30 cellular contexts compared by ENCODE assay signal in genomic region chrX:4382273-4382672, GRCh38.
"Had no signal": no experiment of that assay in that cellular context is flagged by ENCODE, and none has a peak within 500 bp of the region (broad histone marks: within the 10 kb centered on the region; RNA-seq: fewer than 3 reads in every experiment).

No MANE protein-coding gene starts in this region.

- ATAC-seq: activated CD4-positive, alpha-beta T cell treated with anti-CD3 and anti-CD28 coated beads for 36 hours; activated CD8-positive, alpha-beta memory T cell treated with anti-CD3 and anti-CD28 coated beads, Interleukin-2, amount 10 ng/mL, durations not matched to agents 7 days and 5 days; activated CD8-positive, alpha-beta T cell treated with anti-CD3 and anti-CD28 coated beads, Interleukin-2, amount 10 ng/mL, durations not matched to agents 7 days and 5 days; activated naive CD8-positive, alpha-beta T cell treated with anti-CD3 and anti-CD28 coated beads, Interleukin-2, amount 50 U/mL, for 24 hours; foreskin keratinocyte; heart right ventricle; left lung; lower lobe of right lung; mucosa of descending colon; natural killer cell treated with Interleukin-12 subunit alpha and Interleukin-12 subunit beta and Interleukin-15 and Interleukin-18, amount 100 ng/mL, for 72 hours; sciatic nerve; stimulated activated effector memory CD8-positive, alpha-beta T cell treated with anti-CD3 and anti-CD28 coated beads, Interleukin-12 subunit alpha, Interleukin-12 subunit beta, amount 100 ng/mL, for 72 hours; T-cell had no signal

- H3K27me3 ChIP-seq: esophagus muscularis mucosa, foreskin keratinocyte, heart right ventricle, left lung, upper lobe of left lung had no signal

- H3K9me3 Mint-ChIP-seq: activated naive CD4-positive, alpha-beta T cell treated with anti-CD3 and anti-CD28 coated beads, Interleukin-2, amount 50 U/mL, for 24 hours; activated naive CD8-positive, alpha-beta T cell treated with anti-CD3 and anti-CD28 coated beads, Interleukin-2, amount 50 U/mL, for 24 hours had no signal

- H3K27me3 Mint-ChIP-seq: activated CD4-positive, alpha-beta T cell treated with anti-CD3 and anti-CD28 coated beads for 36 hours; activated CD8-positive, alpha-beta memory T cell treated with anti-CD3 and anti-CD28 coated beads, Interleukin-2, amount 10 ng/mL, durations not matched to agents 7 days and 5 days; activated naive CD4-positive, alpha-beta T cell treated with anti-CD3 and anti-CD28 coated beads, Interleukin-2, amount 50 U/mL, for 24 hours; activated naive CD8-positive, alpha-beta T cell treated with anti-CD3 and anti-CD28 coated beads, Interleukin-2, amount 50 U/mL, for 24 hours; natural killer cell treated with Interleukin-12 subunit alpha and Interleukin-12 subunit beta and Interleukin-15 and Interleukin-18, amount 100 ng/mL, for 72 hours; progenitor cell of endocrine pancreas; stimulated activated naive CD8-positive, alpha-beta T cell treated with anti-CD3 and anti-CD28 coated beads, Interleukin-15, Interleukin-2, amounts not matched to agents 100 ng/mL and 50 ng/mL, for 24 hours; T-cell had no signal

- H3K36me3 Mint-ChIP-seq: activated CD8-positive, alpha-beta memory T cell treated with anti-CD3 and anti-CD28 coated beads, Interleukin-2, amount 10 ng/mL, durations not matched to agents 7 days and 5 days; activated naive CD4-positive, alpha-beta T cell treated with anti-CD3 and anti-CD28 coated beads, Interleukin-2, amount 50 U/mL, for 24 hours; natural killer cell treated with Interleukin-12 subunit alpha and Interleukin-12 subunit beta and Interleukin-15 and Interleukin-18, amount 100 ng/mL, for 72 hours; stimulated activated effector memory CD8-positive, alpha-beta T cell treated with anti-CD3 and anti-CD28 coated beads, Interleukin-12 subunit alpha, Interleukin-12 subunit beta, amount 100 ng/mL, for 72 hours; T-cell had no signal

- H3K27ac Mint-ChIP-seq: activated CD4-positive, alpha-beta T cell treated with anti-CD3 and anti-CD28 coated beads for 36 hours; activated CD8-positive, alpha-beta memory T cell treated with anti-CD3 and anti-CD28 coated beads, Interleukin-2, amount 10 ng/mL, durations not matched to agents 7 days and 5 days; activated CD8-positive, alpha-beta T cell treated with anti-CD3 and anti-CD28 coated beads, Interleukin-2, amount 10 ng/mL, durations not matched to agents 7 days and 5 days; activated naive CD4-positive, alpha-beta T cell treated with anti-CD3 and anti-CD28 coated beads, Interleukin-2, amount 50 U/mL, for 24 hours; activated naive CD8-positive, alpha-beta T cell treated with anti-CD3 and anti-CD28 coated beads, Interleukin-2, amount 50 U/mL, for 24 hours; activated T-helper 2 cell treated with anti-CD3 and anti-CD28 coated beads, Interferon-gamma antibody, Interleukin-2, Interleukin-4, amounts not matched to agents 10 μg/mL and 5 μg/mL and 100 μg/mL, durations not matched to agents 14 hours and 24 hours and 36 hours; natural killer cell treated with Interleukin-12 subunit alpha and Interleukin-12 subunit beta and Interleukin-15 and Interleukin-18, amount 100 ng/mL, for 72 hours; progenitor cell of endocrine pancreas; stimulated activated effector memory CD8-positive, alpha-beta T cell treated with anti-CD3 and anti-CD28 coated beads, Interleukin-12 subunit alpha, Interleukin-12 subunit beta, amount 100 ng/mL, for 72 hours; stimulated activated naive CD8-positive, alpha-beta T cell treated with anti-CD3 and anti-CD28 coated beads, Interleukin-15, Interleukin-2, amounts not matched to agents 100 ng/mL and 50 ng/mL, for 24 hours; T-cell; T-helper 2 cell treated with Interferon-gamma antibody and Interleukin-4, amounts not matched to agents 5 μg/mL and 100 μg/mL, for 36 hours had no signal

- H3K27ac ChIP-seq: esophagus muscularis mucosa, foreskin keratinocyte, heart right ventricle, left lung, lower lobe of right lung, skin epidermis, upper lobe of left lung had no signal

- H3K4me3 ChIP-seq: esophagus muscularis mucosa, heart right ventricle, left lung, lower lobe of right lung, mucosa of descending colon, skin epidermis, upper lobe of left lung had no signal

- H3K4me1 ChIP-seq: esophagus muscularis mucosa, heart right ventricle, left lung, lower lobe of right lung, upper lobe of left lung had no signal

- DNase-seq: activated CD4-positive, alpha-beta T cell treated with anti-CD3 and anti-CD28 coated beads for 36 hours; activated CD4-positive, CD25-positive, alpha-beta regulatory T cell; activated CD8-positive, alpha-beta memory T cell treated with anti-CD3 and anti-CD28 coated beads, Interleukin-2, amount 10 ng/mL, durations not matched to agents 7 days and 5 days; activated CD8-positive, alpha-beta T cell treated with anti-CD3 and anti-CD28 coated beads, Interleukin-2, amount 10 ng/mL, durations not matched to agents 7 days and 5 days; activated naive CD8-positive, alpha-beta T cell treated with anti-CD3 and anti-CD28 coated beads, Interleukin-2, amount 50 U/mL, for 24 hours; activated T-cell treated with anti-CD3 and anti-CD28 coated beads, Interleukin-2, amount 50 U/mL, for 48 hours; amygdala; cortex of kidney; foreskin keratinocyte; heart right ventricle; left lung; lower lobe of right lung; mesenchymal stem cell; mucosa of descending colon; retina; stimulated activated CD4-positive, alpha-beta T cell treated with anti-CD3 and anti-CD28 coated beads, Interleukin-12 subunit alpha, Interleukin-12 subunit beta, amount 100 ng/mL, for 4 hours; stimulated activated CD4-positive, alpha-beta T cell treated with anti-CD3 and anti-CD28 coated beads, Interleukin-4, amount 100 ng/mL, for 1 hour; substantia nigra; T-cell; upper lobe of left lung had no signal

- H3K4me3 Mint-ChIP-seq: activated CD4-positive, alpha-beta T cell treated with anti-CD3 and anti-CD28 coated beads for 36 hours; activated CD8-positive, alpha-beta memory T cell treated with anti-CD3 and anti-CD28 coated beads, Interleukin-2, amount 10 ng/mL, durations not matched to agents 7 days and 5 days; activated CD8-positive, alpha-beta T cell treated with anti-CD3 and anti-CD28 coated beads, Interleukin-2, amount 10 ng/mL, durations not matched to agents 7 days and 5 days; activated naive CD4-positive, alpha-beta T cell treated with anti-CD3 and anti-CD28 coated beads, Interleukin-2, amount 50 U/mL, for 24 hours; activated naive CD8-positive, alpha-beta T cell treated with anti-CD3 and anti-CD28 coated beads, Interleukin-2, amount 50 U/mL, for 24 hours; natural killer cell treated with Interleukin-12 subunit alpha and Interleukin-12 subunit beta and Interleukin-15 and Interleukin-18, amount 100 ng/mL, for 72 hours; stimulated activated effector memory CD8-positive, alpha-beta T cell treated with anti-CD3 and anti-CD28 coated beads, Interleukin-12 subunit alpha, Interleukin-12 subunit beta, amount 100 ng/mL, for 72 hours; stimulated activated naive CD8-positive, alpha-beta T cell treated with anti-CD3 and anti-CD28 coated beads, Interleukin-15, Interleukin-2, amounts not matched to agents 100 ng/mL and 50 ng/mL, for 24 hours; T-cell; T-helper 2 cell treated with Interferon-gamma antibody and Interleukin-4, amounts not matched to agents 5 μg/mL and 100 μg/mL, for 36 hours had no signal

- H3K4me1 Mint-ChIP-seq: activated CD4-positive, alpha-beta T cell treated with anti-CD3 and anti-CD28 coated beads for 36 hours; activated CD8-positive, alpha-beta memory T cell treated with anti-CD3 and anti-CD28 coated beads, Interleukin-2, amount 10 ng/mL, durations not matched to agents 7 days and 5 days; activated naive CD4-positive, alpha-beta T cell treated with anti-CD3 and anti-CD28 coated beads, Interleukin-2, amount 50 U/mL, for 24 hours; activated naive CD8-positive, alpha-beta T cell treated with anti-CD3 and anti-CD28 coated beads, Interleukin-2, amount 50 U/mL, for 24 hours; stimulated activated effector memory CD8-positive, alpha-beta T cell treated with anti-CD3 and anti-CD28 coated beads, Interleukin-12 subunit alpha, Interleukin-12 subunit beta, amount 100 ng/mL, for 72 hours; T-cell had no signal

- H3K36me3 ChIP-seq: esophagus muscularis mucosa, heart right ventricle, left lung, lower lobe of right lung, upper lobe of left lung had no signal

- H3K9me3 ChIP-seq: left lung, lower lobe of right lung, mucosa of descending colon had no signal
